ENCODE assay signal across 16 cellular contexts in genomic region chr6:47343631-47344421, GRCh38. TPM values are rescaled to one million over a fixed set of nuclear protein-coding genes. Genes with fewer than 3 reads are reported as not detected.
DNase-seq lines count a peak whose midpoint lies in the region; ATAC-seq, FAIRE-seq and TF ChIP-seq lines count a peak whose summit lies in the region.
"Had no signal": no experiment of that assay in that cellular context is flagged by ENCODE, and none has a peak within 500 bp of the region (broad histone marks: within the 10 kb centered on the region; RNA-seq: fewer than 3 reads in every experiment).

No MANE protein-coding gene starts in this region.

- ATAC-seq in gastroesophageal sphincter, result no peak
- ATAC-seq: effector memory CD8-positive, alpha-beta T cell had no signal

- no peaks in the 10 kb centered on the region for H4K20me1 ChIP-seq in endothelial cell of umbilical vein (replicated peaks; ENCODE audit: control insufficient read depth, extremely low read depth, insufficient read depth, low read length)

- BruUV-seq in endothelial cell of umbilical vein (replicated peaks; lab: Mats Ljungman, UMichigan), result no TSS peak

- TF ChIP-seq CTCF in endothelial cell of umbilical vein (IDR thresholded peaks at IDR 0.05; ENCODE audit: extremely low read depth in 1 of 2, insufficient read depth in 1 of 2, low read depth in 1 of 2, low read length in 2 of 2) (no peak), thyroid gland (IDR thresholded peaks at IDR 0.05) (no peak), gastroesophageal sphincter (IDR thresholded peaks at IDR 0.05) (no peak)

- POLR2A ChIA-PET in endothelial cell of umbilical vein (lab: Charles Lee), result no interaction called here

- H3K4me1 ChIP-seq in endothelial cell of umbilical vein (ENCODE audit: control insufficient read depth, extremely low read depth, insufficient read depth, low read length) (no peaks in the 10 kb centered on the region), thyroid gland (no peaks in the 10 kb centered on the region), gastroesophageal sphincter (no peaks in the 10 kb centered on the region)
- H3K4me1 ChIP-seq: breast epithelium had no signal

- TF ChIP-seq EP300 in gastroesophageal sphincter (IDR thresholded peaks at IDR 0.05), result no peak

- H3K36me3 ChIP-seq in endothelial cell of umbilical vein (ENCODE audit: control insufficient read depth in 2 of 2, extremely low read depth in 1 of 2, insufficient read depth in 2 of 2, low read length in 2 of 2), result no peaks in the 10 kb centered on the region
- no peaks in the 10 kb centered on the region for H3K36me3 ChIP-seq in thyroid gland
- H3K36me3 ChIP-seq in gastroesophageal sphincter, result no peaks in the 10 kb centered on the region
- H3K36me3 ChIP-seq: breast epithelium, MG63, WERI-Rb-1 had no signal

- no peak overlapping the region for H3K27ac ChIP-seq in endothelial cell of umbilical vein (ENCODE audit: insufficient read depth, low read depth, low read length)
- no peak overlapping the region for H3K27ac ChIP-seq in thyroid gland
- no peak overlapping the region for H3K27ac ChIP-seq in gastroesophageal sphincter
- H3K27ac ChIP-seq: breast epithelium, WERI-Rb-1 had no signal

- dilution Hi-C loops in endothelial cell of umbilical vein (cut with MboI; ENCODE audit: extremely low pct_ligation_motif_present, low sequenced_read_pairs), result no loop called here

- H2AFZ ChIP-seq in endothelial cell of umbilical vein (ENCODE audit: low read depth, low read length), result no peak overlapping the region

- H3K9me3 ChIP-seq in endothelial cell of umbilical vein (replicated peaks; ENCODE audit: control insufficient read depth, insufficient read depth, low read length) (no peaks in the 10 kb centered on the region), thyroid gland (no peaks in the 10 kb centered on the region), gastroesophageal sphincter (no peaks in the 10 kb centered on the region)
- H3K9me3 ChIP-seq: breast epithelium, MG63 had no signal

- no peak for FAIRE-seq in endothelial cell of umbilical vein (lab: Jason Lieb, UNC)
- FAIRE-seq: frontal cortex, keratinocyte had no signal

- H3K9me1 ChIP-seq in endothelial cell of umbilical vein (replicated peaks; ENCODE audit: control insufficient read depth, extremely low read depth, insufficient read depth, low read length), result no peaks in the 10 kb centered on the region

- peaks cover 4% of the 10 kb centered on the region in 2 experiments for H3K27me3 ChIP-seq in endothelial cell of umbilical vein (ENCODE audit: control insufficient read depth in 2 of 2, insufficient read depth in 2 of 2, low read length in 2 of 2)
- no peaks in the 10 kb centered on the region for H3K27me3 ChIP-seq in thyroid gland
- H3K27me3 ChIP-seq in gastroesophageal sphincter, result peaks cover 6% of the 10 kb centered on the region
- H3K27me3 ChIP-seq: breast epithelium, MG63 had no signal

- no peak for TF ChIP-seq POLR2A in endothelial cell of umbilical vein (IDR thresholded peaks at IDR 0.05; ENCODE audit: low read depth, low read length)
- TF ChIP-seq POLR2A in thyroid gland (IDR thresholded peaks at IDR 0.05), result no peak
- no peak for TF ChIP-seq POLR2A in gastroesophageal sphincter (IDR thresholded peaks at IDR 0.05)

- CTCF ChIA-PET in endothelial cell of umbilical vein (lab: Charles Lee), result interaction anchor here (1.6 kb wide), 1 partner anchor 11 kb away, joined by 4 read pairs; no protein-coding TSS in a partner anchor

- intact Hi-C loops in endothelial cell of umbilical vein (cut with micrococcal nuclease) (no loop called here), thyroid gland (cut with DNase I) (no loop called here)

- H3K4me3 ChIP-seq in endothelial cell of umbilical vein (replicated peaks in 1 of 3; ENCODE audit: insufficient read depth in 1 of 3, low read depth in 1 of 3, low read length in 3 of 3), result no peak overlapping the region
- no peak overlapping the region for H3K4me3 ChIP-seq in thyroid gland (replicated peaks in 1 of 3)
- H3K4me3 ChIP-seq in gastroesophageal sphincter, result no peak overlapping the region
- H3K4me3 ChIP-seq: breast epithelium, MG63 had no signal

- no peak overlapping the region for H3K4me2 ChIP-seq in endothelial cell of umbilical vein (ENCODE audit: insufficient read depth, low read length)

- DNase-seq in NOMO-1 treated with DMSO at 0.1 percent for 48 hours (lab: John Stamatoyannopoulos, UW; ENCODE audit: unreplicated experiment) (peak; percentile 3), NOMO-1 treated with dmso at 0.1 percent for 144 hours (lab: John Stamatoyannopoulos, UW; ENCODE audit: unreplicated experiment) (no peak), NCI-H2227 (lab: John Stamatoyannopoulos, UW; ENCODE audit: unreplicated experiment) (peak; percentile 70), endothelial cell of umbilical vein (ENCODE audit: low read depth, low spot score) (peak; percentile 7), thyroid gland (peak; percentile 2 to 8), cortex of kidney (lab: John Stamatoyannopoulos, UW) (no peak)
- no peak for DNase-seq in activated CD4-positive, CD25-positive, alpha-beta regulatory T cell treated with anti-CD3 and anti-CD28 coated beads, Interleukin-2, amount 50 U/mL, for 72 hours
- DNase-seq: activated naive CD4-positive, alpha-beta T cell treated with anti-CD3 and anti-CD28 coated beads, Interleukin-2, amount 10 ng/mL, durations not matched to agents 7 days and 5 days; effector memory CD8-positive, alpha-beta T cell; MG63; NCI-H524 treated with DMSO at 0.1 percent for 48 hours; WERI-Rb-1 had no signal

- 69 to 78% methylated on average over 5 of the region's 5 CpGs for WGBS in thyroid gland, 2 donors
- WGBS in gastroesophageal sphincter (ENCODE audit: low coverage in 1 of 2), 2 donors, result 60 to 75% methylated on average over 4 to 5 of the region's 5 CpGs

- H3K79me2 ChIP-seq in endothelial cell of umbilical vein (ENCODE audit: control insufficient read depth, insufficient read depth, low read length), result no peaks in the 10 kb centered on the region

- no peak overlapping the region for H3K9ac ChIP-seq in endothelial cell of umbilical vein (replicated peaks; ENCODE audit: extremely low read depth, insufficient read depth, low read length)

TF ChIP-seq in endothelial cell of umbilical vein, 7 proteins besides CTCF, POLR2A, EP300 and RAD21:
- no peak for TF ChIP-seq FOS (IDR thresholded peaks at IDR 0.05; ENCODE audit: borderline replicate concordance, insufficient read depth, low read length)
- TF ChIP-seq EZH2 (IDR thresholded peaks at IDR 0.05; ENCODE audit: borderline replicate concordance, low read depth, low read length, severe bottlenecking), result no peak
- no peak for TF ChIP-seq MAX (IDR thresholded peaks at IDR 0.05; ENCODE audit: insufficient read depth, insufficient read length)
- TF ChIP-seq POLR2AphosphoS5 (IDR thresholded peaks at IDR 0.05; ENCODE audit: insufficient read depth, low read depth, low read length), result no peak
- no peak for TF ChIP-seq GATA2 (IDR thresholded peaks at IDR 0.05; ENCODE audit: insufficient read depth, insufficient read length, low read depth, low read length)
- no peak for TF ChIP-seq JUN (IDR thresholded peaks at IDR 0.05; ENCODE audit: borderline replicate concordance, insufficient read depth, insufficient read length, low read depth)
- TF ChIP-seq MYC (IDR thresholded peaks at IDR 0.05; ENCODE audit: low read depth, low read length), result no peak
TF ChIP-seq in endothelial cell of umbilical vein: peak in this region for 0.

RNA-seq across cellular contexts. Expression of gene TNFRSF21, which starts 34.1 kb away (rescaled TPM):
- total RNA-seq in endothelial cell of umbilical vein (40.6 and 52.3 TPM in 2 replicates), thyroid gland (10 to 100 TPM in 1 of 4 donors, 1 to 10 TPM in 3; 5.7 to 13.6 (median 7.0) TPM), gastroesophageal sphincter (10 to 100 TPM; 14.3 to 63.8 (median 27.9) TPM)
- polyA plus RNA-seq in endothelial cell of umbilical vein, result 24.9 and 26.0 TPM in 2 replicates
- polyA plus RNA-seq in endothelial cell of umbilical vein (2011; cell fraction: cytosol; rRNA removed), result 29.9 and 30.9 TPM in 2 replicates
- polyA plus RNA-seq in endothelial cell of umbilical vein (2011; cell fraction: nucleus; rRNA removed), result 14.2 and 15.3 TPM in 2 replicates
- polyA plus RNA-seq in endothelial cell of umbilical vein (2012), result 44.0 and 56.2 TPM in 2 replicates
- 44.6 and 48.0 TPM in 2 replicates for polyA minus RNA-seq in endothelial cell of umbilical vein
- polyA minus RNA-seq in endothelial cell of umbilical vein (2011; cell fraction: cytosol; rRNA and poly(A)+ RNA removed), result 14.5 TPM
- 30.7 and 30.8 TPM in 2 replicates for polyA minus RNA-seq in endothelial cell of umbilical vein (2011; cell fraction: nucleus; rRNA and poly(A)+ RNA removed)

Comparison
In these comparisons a context has a peak if more than half of its experiments do, and no peak if none do; other contexts are left out.
1. DNase-seq: peak in NOMO-1 treated with DMSO at 0.1 percent for 48 hours (single experiment), NCI-H2227 (single experiment), endothelial cell of umbilical vein (single experiment) and thyroid gland (2 of 2); none in NOMO-1 treated with dmso at 0.1 percent for 144 hours (single experiment), activated CD4-positive, CD25-positive, alpha-beta regulatory T cell treated with anti-CD3 and anti-CD28 coated beads, Interleukin-2, amount 50 U/mL, for 72 hours (single experiment) and cortex of kidney (single experiment).